Comparison of ENCODE assay signal across 28 cellular contexts in the genomic region with DNA sequence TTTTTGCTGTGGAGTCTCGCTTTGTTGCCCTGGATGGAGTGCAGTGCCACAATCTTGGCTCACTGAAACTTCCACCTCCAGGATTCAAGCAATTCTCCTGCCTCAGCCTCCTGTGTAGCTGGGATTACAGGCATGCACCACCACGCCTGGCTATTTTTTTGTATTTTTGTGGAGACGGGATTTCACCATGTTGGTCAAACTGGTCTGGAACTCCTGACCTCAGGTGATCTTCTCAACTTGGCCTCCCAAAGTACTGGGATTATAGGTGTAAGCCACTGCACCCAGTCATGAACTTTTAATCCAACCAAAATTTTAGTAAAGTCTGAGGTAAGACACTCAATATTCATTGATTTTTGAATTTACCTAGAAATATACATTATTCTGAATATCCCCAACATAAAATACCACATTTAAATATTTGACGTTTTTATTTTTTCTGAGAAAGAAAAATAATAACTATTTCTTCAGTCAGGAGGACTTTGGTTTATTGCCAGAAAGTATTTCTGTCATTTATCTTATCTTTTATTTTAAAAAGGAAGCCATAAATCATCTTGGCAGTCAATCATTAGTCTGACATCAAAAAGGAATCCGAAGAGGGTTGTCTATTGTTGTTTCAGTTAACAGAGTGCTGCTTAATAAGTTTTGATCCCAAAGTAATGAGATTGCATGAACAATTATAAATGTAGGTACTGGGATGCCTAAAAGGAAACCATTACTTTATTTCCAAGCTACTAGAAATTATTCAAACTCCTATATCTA.
"Had no signal": no experiment of that assay in that cellular context is flagged by ENCODE, and none has a peak within 500 bp of the region (broad histone marks: within the 10 kb centered on the region; RNA-seq: fewer than 3 reads in every experiment).

No MANE protein-coding gene starts in this region.

- H3K27ac ChIP-seq: coronary artery, dorsolateral prefrontal cortex, epithelial cell of prostate, esophagus muscularis mucosa, esophagus squamous epithelium, foreskin keratinocyte, gastrocnemius medialis, gastroesophageal sphincter, heart left ventricle, heart right ventricle, hepatocyte had no signal

- H3K27ac Mint-ChIP-seq: dendritic cell treated with granulocyte-macrophage colony-stimulating factor and Interleukin-4, amounts not matched to agents 40 ng/mL and 50 ng/mL, for 4 days; effector memory CD8-positive, alpha-beta T cell; endodermal cell had no signal

- H3K27me3 ChIP-seq: esophagus muscularis mucosa, esophagus squamous epithelium, foreskin keratinocyte, gastrocnemius medialis, gastroesophageal sphincter, heart left ventricle, heart right ventricle, hepatocyte had no signal

- ATAC-seq: effector memory CD8-positive, alpha-beta T cell; esophagus mucosa; foreskin keratinocyte; gastrocnemius medialis; gastroesophageal sphincter; heart left ventricle; heart right ventricle had no signal

- H3K27me3 Mint-ChIP-seq: dendritic cell treated with granulocyte-macrophage colony-stimulating factor and Interleukin-4, amounts not matched to agents 40 ng/mL and 50 ng/mL, for 4 days; effector memory CD8-positive, alpha-beta T cell had no signal

- H2AFZ ChIP-seq: hepatocyte had no signal

- H3K36me3 ChIP-seq: esophagus muscularis mucosa, esophagus squamous epithelium, gastrocnemius medialis, gastroesophageal sphincter, heart left ventricle, heart right ventricle had no signal

- H3K4me1 Mint-ChIP-seq: endodermal cell had no signal

- FAIRE-seq: endometrium, endothelial cell of umbilical vein had no signal

- H3K9me3 ChIP-seq: esophagus muscularis mucosa, esophagus squamous epithelium, gastrocnemius medialis, gastroesophageal sphincter, heart left ventricle, heart right ventricle had no signal

- H3K4me3 ChIP-seq: coronary artery, dorsolateral prefrontal cortex, esophagus muscularis mucosa, esophagus squamous epithelium, gastrocnemius medialis, gastroesophageal sphincter, heart left ventricle, heart right ventricle, hepatocyte had no signal

- H3K79me2 ChIP-seq: hepatocyte had no signal

- H3K4me1 ChIP-seq: esophagus muscularis mucosa, esophagus squamous epithelium, foreskin keratinocyte, gastrocnemius medialis, gastroesophageal sphincter, heart left ventricle, heart right ventricle had no signal

- H3K4me2 ChIP-seq: hepatocyte had no signal

- H3K9me3 Mint-ChIP-seq: dendritic cell treated with granulocyte-macrophage colony-stimulating factor and Interleukin-4, amounts not matched to agents 40 ng/mL and 50 ng/mL, for 4 days; effector memory CD8-positive, alpha-beta T cell; endodermal cell had no signal

- H3K4me3 Mint-ChIP-seq: dendritic cell treated with granulocyte-macrophage colony-stimulating factor and Interleukin-4, amounts not matched to agents 40 ng/mL and 50 ng/mL, for 4 days; effector memory CD8-positive, alpha-beta T cell; endodermal cell had no signal

- DNase-seq: cortex of kidney; dermis blood vessel endothelial cell; dorsolateral prefrontal cortex; effector CD4-positive, alpha-beta T cell; effector CD8-positive, alpha-beta T cell; effector memory CD4-positive, alpha-beta T cell; effector memory CD8-positive, alpha-beta T cell; endodermal cell; erythroblast; esophagus squamous epithelium; foreskin fibroblast; foreskin keratinocyte; foreskin melanocyte; gastrocnemius medialis; glutamatergic neuron; head of caudate nucleus; heart left ventricle; heart right ventricle; hippocampal formation had no signal
